Comparison of ENCODE assay signal across 13 cellular contexts in the genomic region with DNA sequence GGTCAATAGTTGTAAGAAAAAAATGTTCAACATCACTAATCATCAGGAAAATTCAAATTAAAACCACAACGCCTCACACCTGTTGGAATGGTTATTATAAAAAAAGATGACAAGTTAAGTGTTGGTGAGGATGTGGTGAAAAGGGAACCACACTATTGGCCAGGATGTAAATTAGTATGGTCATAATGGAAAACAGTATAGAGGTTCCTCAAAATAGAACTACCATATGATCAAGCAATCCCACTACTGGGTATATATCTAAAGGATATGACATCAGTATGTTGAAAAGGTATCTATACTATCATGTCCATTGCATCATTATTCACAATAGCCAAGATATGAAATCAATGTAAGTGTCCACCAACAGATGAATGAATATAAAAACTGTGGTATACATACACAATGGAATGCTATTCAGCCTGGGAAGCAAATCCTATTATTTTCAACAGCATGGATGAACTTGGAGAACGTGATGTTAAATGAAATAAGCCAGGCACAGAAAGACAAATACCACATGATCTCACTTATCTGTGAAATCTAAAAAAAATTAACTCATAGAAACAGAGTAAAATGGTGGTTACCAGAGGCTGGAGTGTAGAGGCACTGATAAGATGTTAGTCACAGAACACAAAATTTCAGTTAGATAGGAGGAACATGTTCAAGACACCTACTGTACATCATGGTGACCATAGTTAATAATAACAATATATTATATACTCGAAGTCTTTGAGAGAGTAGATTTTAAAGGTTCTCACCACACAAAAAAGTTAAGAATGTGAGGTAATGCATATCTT. TPM values are rescaled to one million over a fixed set of nuclear protein-coding genes. Genes with fewer than 3 reads are reported as not detected.
DNase-seq lines count a peak whose midpoint lies in the region; ATAC-seq and TF ChIP-seq lines count a peak whose summit lies in the region.
"Had no signal": no experiment of that assay in that cellular context is flagged by ENCODE, and none has a peak within 500 bp of the region (broad histone marks: within the 10 kb centered on the region; RNA-seq: fewer than 3 reads in every experiment).

No MANE protein-coding gene starts in this region.

- no peak overlapping the region for H3K4me3 Mint-ChIP-seq in type B pancreatic cell
- H3K4me3 Mint-ChIP-seq: effector memory CD8-positive, alpha-beta T cell had no signal

- H3K4me1 Mint-ChIP-seq in type B pancreatic cell (ENCODE audit: unreplicated experiment), result peaks cover 11% of the 10 kb centered on the region

- H3K27ac Mint-ChIP-seq in type B pancreatic cell, result no peak overlapping the region
- H3K27ac Mint-ChIP-seq: effector memory CD8-positive, alpha-beta T cell had no signal

- no peaks in the 10 kb centered on the region for H3K27me3 ChIP-seq in sigmoid colon
- H3K27me3 ChIP-seq: hepatocyte, SJCRH30 had no signal

- TF ChIP-seq POLR2A in sigmoid colon (IDR thresholded peaks at IDR 0.05), result no peak

- H3K9me3 Mint-ChIP-seq in type B pancreatic cell, result peaks cover 5% of the 10 kb centered on the region
- H3K9me3 Mint-ChIP-seq: effector memory CD8-positive, alpha-beta T cell had no signal

- H3K4me1 ChIP-seq in sigmoid colon, result no peaks in the 10 kb centered on the region

- H3K9me3 ChIP-seq in sigmoid colon, result no peaks in the 10 kb centered on the region
- H3K9me3 ChIP-seq: SJCRH30 had no signal

- intact Hi-C loops in sigmoid colon (cut with DNase I), result no loop called here

- peak; percentile 95 for ATAC-seq in GM18907 (IDR thresholded peaks at IDR 0.05; ENCODE audit: unreplicated experiment)
- ATAC-seq in GM21786 (IDR thresholded peaks at IDR 0.05; ENCODE audit: unreplicated experiment), result peak; percentile 73
- ATAC-seq in HG03378 (IDR thresholded peaks at IDR 0.05; ENCODE audit: unreplicated experiment), result peak; percentile 94
- ATAC-seq: effector memory CD8-positive, alpha-beta T cell had no signal

- H3K27ac ChIP-seq in sigmoid colon, result no peak overlapping the region
- H3K27ac ChIP-seq: hepatocyte, SJCRH30 had no signal

- H3K27me3 Mint-ChIP-seq in type B pancreatic cell, result no peaks in the 10 kb centered on the region

- H3K4me3 ChIP-seq in fibroblast of the aortic adventitia (ENCODE audit: low read depth, low read length) (no peak overlapping the region), sigmoid colon (no peak overlapping the region)
- H3K4me3 ChIP-seq: hepatocyte, SJCRH30 had no signal

- no peak for TF ChIP-seq CTCF in fibroblast of the aortic adventitia (IDR thresholded peaks at IDR 0.05; ENCODE audit: insufficient read depth, low read length)
- no peak for TF ChIP-seq CTCF in type B pancreatic cell (conservative IDR thresholded peaks at IDR 0.05)
- no peak for TF ChIP-seq CTCF in sigmoid colon (IDR thresholded peaks at IDR 0.05)

- DNase-seq in fibroblast of the aortic adventitia (ENCODE audit: low read depth), result peak; percentile 7
- no peak for DNase-seq in type B pancreatic cell (ENCODE audit: extremely low spot score, unreplicated experiment)
- DNase-seq in amniotic stem cell (lab: John Stamatoyannopoulos, UW), result no peak
- DNase-seq in sigmoid colon, result no peak
- no peak for DNase-seq in SIG-M5 (lab: John Stamatoyannopoulos, UW)
- DNase-seq: effector memory CD8-positive, alpha-beta T cell; IMR-90; NCI-H345 had no signal

- no peak for TF ChIP-seq EP300 in sigmoid colon (IDR thresholded peaks at IDR 0.05)

- WGBS in sigmoid colon, 2 donors, result 83 to 94% methylated on average over 3 of the region's 3 CpGs

- no peaks in the 10 kb centered on the region for H3K36me3 ChIP-seq in sigmoid colon
- H3K36me3 ChIP-seq: SJCRH30 had no signal

- peaks cover 11% of the 10 kb centered on the region for H3K36me3 Mint-ChIP-seq in type B pancreatic cell

RNA-seq across cellular contexts. Expression of a gene that starts 56.6 kb away (rescaled TPM):
- total RNA-seq in fibroblast of the aortic adventitia (ENCODE audit: low replicate concordance) (9.5 and 10.2 TPM in 2 replicates), type B pancreatic cell (ENCODE audit: low replicate concordance) (47.1 and 47.2 TPM in 2 replicates), sigmoid colon (10 to 100 TPM in 2 of 4 donors, 1 to 10 TPM in 2; 7.2 to 15.0 (median 10.1) TPM)
- 1 to 10 TPM; 5.4 to 7.8 (median 5.5) TPM for polyA plus RNA-seq in sigmoid colon
